ENCODE assay signal across 17 cellular contexts in the genomic region with DNA sequence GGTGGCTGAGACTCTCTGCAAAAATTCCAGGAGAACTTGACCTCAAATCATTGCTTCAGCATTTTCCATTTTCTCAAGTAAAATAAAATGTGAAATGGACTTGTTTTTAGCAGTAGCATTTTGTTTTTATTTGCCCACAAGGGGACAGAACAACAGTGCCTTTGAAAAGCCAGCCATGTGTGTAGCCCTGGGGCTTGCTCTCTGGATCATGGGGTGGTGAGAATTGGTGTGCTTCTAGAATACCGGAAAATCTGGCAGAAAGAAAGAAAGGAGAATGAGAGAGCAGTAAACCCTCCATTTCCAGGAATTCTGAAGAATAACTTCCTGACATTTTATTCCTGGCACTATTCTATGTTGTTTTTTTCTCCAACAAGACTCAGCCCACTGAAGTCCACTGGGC.
DNase-seq lines count a peak whose midpoint lies in the region; ATAC-seq and TF ChIP-seq lines count a peak whose summit lies in the region.
"Had no signal": no experiment of that assay in that cellular context is flagged by ENCODE, and none has a peak within 500 bp of the region (broad histone marks: within the 10 kb centered on the region; RNA-seq: fewer than 3 reads in every experiment).

No MANE protein-coding gene starts in this region.

- H3K4me3 ChIP-seq in thyroid gland (replicated peaks in 1 of 3): no peak overlapping the region
- H3K4me3 ChIP-seq: A549 had no signal

- no peak for ATAC-seq in GM21367 (IDR thresholded peaks at IDR 0.05; ENCODE audit: unreplicated experiment)
- ATAC-seq: A549 had no signal

- DNase-seq in G401 (ENCODE audit: low spot score) (peak; percentile 29), cerebellum (ENCODE audit: low spot score) (peak; percentile 9), islet precursor cell (peak; percentile 32), thyroid gland (peak; percentile 18 to 20), NOMO-1 (lab: John Stamatoyannopoulos, UW; ENCODE audit: unreplicated experiment in 2 of 2) (no peak)
- no peak for DNase-seq in stimulated activated naive CD4-positive, alpha-beta T cell treated with Interleukin-2 at 50 U/mL for 16 hours (lab: John Stamatoyannopoulos, UW)
- DNase-seq: AML-193; Caco-2; CD4-positive, alpha-beta T cell; GDM1; GOT3; H9; KG1 had no signal

- H3K27ac ChIP-seq in thyroid gland: no peak overlapping the region
- H3K27ac ChIP-seq: 22Rv1, A549, C4-2B had no signal

- 15 to 19% methylated on average over 1 of the region's 1 CpG for WGBS in thyroid gland, 2 donors

- no peak for TF ChIP-seq POLR2A in thyroid gland (IDR thresholded peaks at IDR 0.05)

- peak in 1 of 6 experiments; percentile 8 for TF ChIP-seq CTCF in thyroid gland (IDR thresholded peaks at IDR 0.05)

- H3K9me3 ChIP-seq in thyroid gland: no peaks in the 10 kb centered on the region
- H3K9me3 ChIP-seq: A549 had no signal

- intact Hi-C loops in thyroid gland (cut with DNase I): no loop called here

- no peaks in the 10 kb centered on the region for H3K4me1 ChIP-seq in thyroid gland
- H3K4me1 ChIP-seq: A549, Caco-2 had no signal

- no peaks in the 10 kb centered on the region for H3K27me3 ChIP-seq in thyroid gland

- H3K36me3 ChIP-seq in thyroid gland: no peaks in the 10 kb centered on the region

- in situ Hi-C loops in G401 (cut with HindIII; ENCODE audit: low sequenced_read_pairs): no loop called here

Comparison
In these comparisons a context has a peak if more than half of its experiments do, and no peak if none do; other contexts are left out.
1. DNase-seq: peak in G401 (single experiment), cerebellum (single experiment), islet precursor cell (single experiment) and thyroid gland (2 of 2); none in stimulated activated naive CD4-positive, alpha-beta T cell treated with Interleukin-2 at 50 U/mL for 16 hours (single experiment) and NOMO-1 (0 of 2).